In the genomic region with DNA sequence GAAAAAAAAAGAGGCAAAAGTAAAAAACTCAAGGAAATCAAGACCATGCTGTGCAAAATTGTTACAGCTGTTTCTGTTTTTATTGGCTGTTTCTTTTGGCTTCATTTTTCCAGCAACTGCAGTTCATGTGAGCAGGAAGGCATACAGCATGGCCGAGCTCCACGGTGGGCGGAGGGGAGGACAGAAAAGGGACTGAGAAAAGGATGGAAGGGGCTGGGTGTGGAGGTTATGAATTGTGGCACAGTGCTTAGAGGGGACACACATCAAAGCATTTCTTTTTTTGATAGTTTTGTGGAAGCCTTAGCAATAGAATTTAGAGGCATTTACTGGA, we compare ENCODE assay signal across 24 cellular contexts.
DNase-seq lines count a peak whose midpoint lies in the region; ATAC-seq and TF ChIP-seq lines count a peak whose summit lies in the region.
"Had no signal": no experiment of that assay in that cellular context is flagged by ENCODE, and none has a peak within 500 bp of the region (broad histone marks: within the 10 kb centered on the region; RNA-seq: fewer than 3 reads in every experiment).

No MANE protein-coding gene starts in this region.

- no peaks in the 10 kb centered on the region for H3K9me2 ChIP-seq in Loucy (replicated peaks; ENCODE audit: low read depth, low read length)

- peak overlapping the region; percentile 84 to 92 (median 89) for H3K27ac Mint-ChIP-seq in nephron
- H3K27ac Mint-ChIP-seq: activated B cell treated with CpG ODN at 0.5 μM for 24 hours; activated CD8-positive, alpha-beta T cell treated with anti-CD3 and anti-CD28 coated beads, Interleukin-2, amount 10 ng/mL, durations not matched to agents 7 days and 5 days; activated naive CD4-positive, alpha-beta T cell treated with anti-CD3 and anti-CD28 coated beads, Interleukin-2, amount 50 U/mL, for 72 hours; immature natural killer cell; naive thymus-derived CD4-positive, alpha-beta T cell had no signal

- H3K4me2 ChIP-seq in DND-41 (ENCODE audit: insufficient read depth, low read length) (no peak overlapping the region), Loucy (ENCODE audit: low read depth, low read length, poor library complexity, severe bottlenecking) (no peak overlapping the region), mammary epithelial cell (ENCODE audit: insufficient read depth, low read depth, low read length) (peak overlapping the region; percentile 51)

- H3K36me3 Mint-ChIP-seq in nephron (ENCODE audit: low read depth) = no peaks in the 10 kb centered on the region
- H3K36me3 Mint-ChIP-seq: activated naive CD4-positive, alpha-beta T cell treated with anti-CD3 and anti-CD28 coated beads, Interleukin-2, amount 50 U/mL, for 72 hours; naive thymus-derived CD4-positive, alpha-beta T cell had no signal

- H3K4me1 ChIP-seq in DND-41 (ENCODE audit: insufficient read depth, low read length) (peaks cover 22% of the 10 kb centered on the region), Loucy (ENCODE audit: insufficient read depth, low read length, poor library complexity, severe bottlenecking) (peaks cover 37% of the 10 kb centered on the region), mammary epithelial cell (ENCODE audit: insufficient read depth, low read length) (peaks cover 24% of the 10 kb centered on the region), colonic mucosa (no peaks in the 10 kb centered on the region)
- H3K4me1 ChIP-seq: spleen had no signal

- H4K20me1 ChIP-seq in DND-41 (ENCODE audit: insufficient read depth, low read length) (no peaks in the 10 kb centered on the region), Loucy (ENCODE audit: insufficient read depth, low read length, poor library complexity, severe bottlenecking) (no peaks in the 10 kb centered on the region), mammary epithelial cell (ENCODE audit: insufficient read depth, low read length) (no peaks in the 10 kb centered on the region)

- no peaks in the 10 kb centered on the region for H3F3A ChIP-seq in Loucy (ENCODE audit: low read depth)

- CTCF ChIA-PET in mammary epithelial cell (lab: Charles Lee; ENCODE audit: low non-redundant PET) = interaction anchor here (0.6 kb wide), 1 partner anchor 145 kb away, joined by 9 read pairs; no protein-coding TSS in a partner anchor

- intact Hi-C loops in mammary epithelial cell (cut with micrococcal nuclease) = no loop called here
- intact Hi-C loops in colonic mucosa (cut with DNase I) = no loop called here

- H3K4me3 Mint-ChIP-seq in nephron = peak overlapping the region in 1 of 3 experiments; percentile 37
- H3K4me3 Mint-ChIP-seq: activated B cell treated with CpG ODN at 0.5 μM for 24 hours; activated CD8-positive, alpha-beta T cell treated with anti-CD3 and anti-CD28 coated beads, Interleukin-2, amount 10 ng/mL, durations not matched to agents 7 days and 5 days; immature natural killer cell; naive thymus-derived CD4-positive, alpha-beta T cell had no signal

- H3K27me3 ChIP-seq in DND-41 (ENCODE audit: insufficient read depth, low read length, poor library complexity) (no peaks in the 10 kb centered on the region), Loucy (ENCODE audit: insufficient read depth, low read length, poor library complexity, severe bottlenecking) (no peaks in the 10 kb centered on the region), mammary epithelial cell (ENCODE audit: insufficient read depth, low read length) (no peaks in the 10 kb centered on the region), colonic mucosa (no peaks in the 10 kb centered on the region)
- H3K27me3 ChIP-seq: brain microvascular endothelial cell, esophagus muscularis mucosa, spleen had no signal

- H3K4me3 ChIP-seq in DND-41 (ENCODE audit: low read depth in 1 of 2, low read length in 2 of 2) (no peak overlapping the region), Loucy (ENCODE audit: low read length, poor library complexity, severe bottlenecking) (no peak overlapping the region), mammary epithelial cell (replicated peaks in 1 of 3; ENCODE audit: insufficient read depth in 1 of 3, low read depth in 2 of 3, low read length in 3 of 3) (no peak overlapping the region), colonic mucosa (no peak overlapping the region)
- H3K4me3 ChIP-seq: esophagus muscularis mucosa, lung, spleen had no signal

- H3K27ac ChIP-seq in DND-41 (ENCODE audit: low read length) (peak overlapping the region; percentile 56; the same call in 1 of the 2 replicates), mammary epithelial cell (ENCODE audit: insufficient read depth, low read depth, low read length) (no peak overlapping the region), colonic mucosa (no peak overlapping the region)
- H3K27ac ChIP-seq: brain microvascular endothelial cell, esophagus muscularis mucosa, spleen had no signal

- H3K9ac ChIP-seq in DND-41 (ENCODE audit: low read depth, low read length) (no peak overlapping the region), Loucy (ENCODE audit: low read depth, low read length, poor library complexity, severe bottlenecking) (peak overlapping the region; percentile 10), mammary epithelial cell (ENCODE audit: insufficient read depth, low read length) (no peak overlapping the region), colonic mucosa (ENCODE audit: low read depth in 2 of 2, low read length in 2 of 2) (no peak overlapping the region)

- no peaks in the 10 kb centered on the region for H3K27me3 Mint-ChIP-seq in nephron (ENCODE audit: low read depth)
- H3K27me3 Mint-ChIP-seq: activated B cell treated with CpG ODN at 0.5 μM for 24 hours had no signal

- peaks cover 4% of the 10 kb centered on the region for H3K9me3 Mint-ChIP-seq in nephron

- BruUV-seq in mammary epithelial cell (replicated peaks; lab: Mats Ljungman, UMichigan) = no TSS peak

- ATAC-seq in DND-41 (ENCODE audit: insufficient read depth, low read depth) = no peak
- ATAC-seq: activated CD8-positive, alpha-beta T cell treated with anti-CD3 and anti-CD28 coated beads, Interleukin-2, amount 10 ng/mL, durations not matched to agents 7 days and 5 days; activated naive CD4-positive, alpha-beta T cell treated with anti-CD3 and anti-CD28 coated beads, Interleukin-2, amount 50 U/mL, for 72 hours; naive thymus-derived CD4-positive, alpha-beta T cell had no signal

- WGBS in mammary epithelial cell (ENCODE audit: low coverage, missing lambda C conversion rate) = 90% methylated on average over 2 of the region's 3 CpGs

- in situ Hi-C loops in mammary epithelial cell (cut with MboI; ENCODE audit: low sequenced_read_pairs in 2 of 2) = no loop called here

- DNase-seq in DND-41 = no peak
- DNase-seq in mammary epithelial cell = no peak
- no peak for DNase-seq in HT-29 (ENCODE audit: low spot score)
- no peak for DNase-seq in activated CD8-positive, alpha-beta memory T cell treated with anti-CD3 and anti-CD28 coated beads, Interleukin-2, amount 50 U/mL, for 48 hours
- DNase-seq in colonic mucosa = no peak
- DNase-seq in stimulated activated CD4-positive, alpha-beta T cell treated with anti-CD3 and anti-CD28 coated beads, Interleukin-4, amount 100 ng/mL, for 4 hours = no peak
- DNase-seq: activated B cell treated with CpG ODN at 0.5 μM for 24 hours; activated CD8-positive, alpha-beta T cell treated with anti-CD3 and anti-CD28 coated beads, Interleukin-2, amount 10 ng/mL, durations not matched to agents 7 days and 5 days; activated T-cell treated with anti-CD3 and anti-CD28 coated beads, Interleukin-2, amount 50 U/mL, for 48 hours; head of caudate nucleus; immature natural killer cell; KG1; naive thymus-derived CD4-positive, alpha-beta T cell; NCI-H1105; NCI-H226; NK-92 treated with Interleukin-12 subunit alpha and Interleukin-12 subunit beta, amount 100 ng/mL, for 24 hours; spleen; T-helper 2 cell had no signal

- H3K9me3 ChIP-seq in DND-41 (ENCODE audit: insufficient read depth, low read length, severe bottlenecking) = no peaks in the 10 kb centered on the region
- H3K9me3 ChIP-seq in Loucy (ENCODE audit: insufficient read depth, low read depth, low read length) = no peaks in the 10 kb centered on the region
- no peaks in the 10 kb centered on the region for H3K9me3 ChIP-seq in mammary epithelial cell (replicated peaks; ENCODE audit: insufficient read depth, low read length)
- no peaks in the 10 kb centered on the region for H3K9me3 ChIP-seq in colonic mucosa

- TF ChIP-seq CTCF in DND-41 (IDR thresholded peaks at IDR 0.05; ENCODE audit: borderline replicate concordance, extremely low read depth, low read length, poor library complexity, severe bottlenecking) (no peak), Loucy (conservative IDR thresholded peaks at IDR 0.05; ENCODE audit: low read length) (no peak), mammary epithelial cell (conservative IDR thresholded peaks at IDR 0.05 in 1 of 2, IDR thresholded peaks at IDR 0.05 in 1 of 2; ENCODE audit: extremely low read depth in 1 of 2, insufficient read depth in 1 of 2, low read depth in 1 of 2, low read length in 2 of 2) (no peak), nephron (IDR thresholded peaks at IDR 0.05; ENCODE audit: unreplicated experiment in 3 of 3) (no peak), colonic mucosa (IDR thresholded peaks at IDR 0.05) (no peak)

- no peaks in the 10 kb centered on the region for H3K36me3 ChIP-seq in DND-41 (ENCODE audit: insufficient read depth, low read length)
- no peaks in the 10 kb centered on the region for H3K36me3 ChIP-seq in Loucy (ENCODE audit: insufficient read depth, low read length)
- no peaks in the 10 kb centered on the region for H3K36me3 ChIP-seq in mammary epithelial cell (ENCODE audit: insufficient read depth, low read length)
- no peaks in the 10 kb centered on the region for H3K36me3 ChIP-seq in colonic mucosa
- H3K36me3 ChIP-seq: brain microvascular endothelial cell, esophagus muscularis mucosa, spleen had no signal

- peaks cover 45% of the 10 kb centered on the region for H3K4me1 Mint-ChIP-seq in nephron
- H3K4me1 Mint-ChIP-seq: activated B cell treated with CpG ODN at 0.5 μM for 24 hours, immature natural killer cell had no signal

- H2AFZ ChIP-seq in DND-41 (ENCODE audit: low read depth, low read length) = peak overlapping the region; percentile 64
- peak overlapping the region; percentile 61 for H2AFZ ChIP-seq in Loucy (ENCODE audit: low read length)
- H2AFZ ChIP-seq in mammary epithelial cell (ENCODE audit: low read depth, low read length) = peak overlapping the region; percentile 62

- dilution Hi-C loops in mammary epithelial cell (cut with HindIII; ENCODE audit: low sequenced_read_pairs) = no loop called here

- H3K79me2 ChIP-seq in DND-41 (ENCODE audit: insufficient read depth, low read length) = no peaks in the 10 kb centered on the region
- no peaks in the 10 kb centered on the region for H3K79me2 ChIP-seq in Loucy (ENCODE audit: insufficient read depth, low read length)
- no peaks in the 10 kb centered on the region for H3K79me2 ChIP-seq in mammary epithelial cell (ENCODE audit: insufficient read depth, low read length)
